Comparison of ENCODE assay signal across 26 cellular contexts in genomic region chr20:37204056-37204455, GRCh38. TPM values are rescaled to one million over a fixed set of nuclear protein-coding genes. Genes with fewer than 3 reads are reported as not detected.
"Had no signal": no experiment of that assay in that cellular context is flagged by ENCODE, and none has a peak within 500 bp of the region (broad histone marks: within the 10 kb centered on the region; RNA-seq: fewer than 3 reads in every experiment).

No MANE protein-coding gene starts in this region.

- H3K27ac ChIP-seq: epithelial cell of prostate, thyroid gland had no signal

- H3K27ac Mint-ChIP-seq: activated CD4-positive, alpha-beta memory T cell treated with anti-CD3 and anti-CD28 coated beads, Interleukin-2, amount 10 ng/mL, durations not matched to agents 7 days and 5 days; activated CD8-positive, alpha-beta memory T cell treated with anti-CD3 and anti-CD28 coated beads, Interleukin-2, amount 10 ng/mL, durations not matched to agents 7 days and 5 days; activated naive CD4-positive, alpha-beta T cell treated with anti-CD3 and anti-CD28 coated beads, Interleukin-2, amount 50 U/mL, for 24 hours; activated T-cell treated with anti-CD3 and anti-CD28 coated beads, Interleukin-2, amount 50 U/mL, for 24 hours; dendritic cell treated with granulocyte-macrophage colony-stimulating factor and Interleukin-4, amounts not matched to agents 40 ng/mL and 50 ng/mL, for 4 days; natural killer cell; stimulated activated memory B cell treated with anti-CD40 and anti-IgM and Interleukin-4, amounts not matched to agents 10 μg/mL and 1 μg/mL and 100 μg/mL, for 72 hours had no signal

- ATAC-seq: activated CD8-positive, alpha-beta memory T cell treated with anti-CD3 and anti-CD28 coated beads, Interleukin-2, amount 10 ng/mL, durations not matched to agents 7 days and 5 days; left colon; natural killer cell; sciatic nerve; stimulated activated memory B cell treated with anti-CD40 and anti-IgM and Interleukin-4, amounts not matched to agents 10 μg/mL and 1 μg/mL and 100 μg/mL, for 72 hours had no signal

- H3K4me1 Mint-ChIP-seq: activated CD4-positive, alpha-beta memory T cell treated with anti-CD3 and anti-CD28 coated beads, Interleukin-2, amount 10 ng/mL, durations not matched to agents 7 days and 5 days; natural killer cell; stimulated activated memory B cell treated with anti-CD40 and anti-IgM and Interleukin-4, amounts not matched to agents 10 μg/mL and 1 μg/mL and 100 μg/mL, for 72 hours had no signal

- DNase-seq: activated CD4-positive, alpha-beta memory T cell treated with anti-CD3 and anti-CD28 coated beads, Interleukin-2, amount 10 ng/mL, durations not matched to agents 7 days and 5 days; activated CD4-positive, alpha-beta T cell treated with anti-CD3 and anti-CD28 coated beads for 48 hours; activated CD4-positive, CD25-positive, alpha-beta regulatory T cell; activated CD8-positive, alpha-beta memory T cell treated with anti-CD3 and anti-CD28 coated beads, Interleukin-2, amount 10 ng/mL, durations not matched to agents 7 days and 5 days; activated effector memory CD4-positive, alpha-beta T cell treated with anti-CD3 and anti-CD28 coated beads, Interleukin-2, amount 50 U/mL, for 16 hours; activated T-cell treated with anti-CD3 and anti-CD28 coated beads, Interleukin-2, amount 50 U/mL, for 24 hours; effector memory CD4-positive, alpha-beta T cell; foreskin melanocyte; islet precursor cell; left colon; natural killer cell; stimulated activated CD4-positive, alpha-beta T cell treated with anti-CD3 and anti-CD28 coated beads, Interleukin-4, amount 100 ng/mL, for 24 hours; T-helper 9 cell; thyroid gland had no signal

- H3K9me3 ChIP-seq: thyroid gland had no signal

- H3K4me3 Mint-ChIP-seq: activated CD4-positive, alpha-beta memory T cell treated with anti-CD3 and anti-CD28 coated beads, Interleukin-2, amount 10 ng/mL, durations not matched to agents 7 days and 5 days; activated CD8-positive, alpha-beta memory T cell treated with anti-CD3 and anti-CD28 coated beads, Interleukin-2, amount 10 ng/mL, durations not matched to agents 7 days and 5 days; activated naive CD4-positive, alpha-beta T cell treated with anti-CD3 and anti-CD28 coated beads, Interleukin-2, amount 50 U/mL, for 24 hours; activated T-cell treated with anti-CD3 and anti-CD28 coated beads, Interleukin-2, amount 50 U/mL, for 24 hours; dendritic cell treated with granulocyte-macrophage colony-stimulating factor and Interleukin-4, amounts not matched to agents 40 ng/mL and 50 ng/mL, for 4 days; natural killer cell; stimulated activated memory B cell treated with anti-CD40 and anti-IgM and Interleukin-4, amounts not matched to agents 10 μg/mL and 1 μg/mL and 100 μg/mL, for 72 hours had no signal

- H3K27me3 Mint-ChIP-seq: activated CD4-positive, alpha-beta memory T cell treated with anti-CD3 and anti-CD28 coated beads, Interleukin-2, amount 10 ng/mL, durations not matched to agents 7 days and 5 days; activated CD8-positive, alpha-beta memory T cell treated with anti-CD3 and anti-CD28 coated beads, Interleukin-2, amount 10 ng/mL, durations not matched to agents 7 days and 5 days; activated naive CD4-positive, alpha-beta T cell treated with anti-CD3 and anti-CD28 coated beads, Interleukin-2, amount 50 U/mL, for 24 hours; activated T-cell treated with anti-CD3 and anti-CD28 coated beads, Interleukin-2, amount 50 U/mL, for 24 hours; dendritic cell treated with granulocyte-macrophage colony-stimulating factor and Interleukin-4, amounts not matched to agents 40 ng/mL and 50 ng/mL, for 4 days; stimulated activated memory B cell treated with anti-CD40 and anti-IgM and Interleukin-4, amounts not matched to agents 10 μg/mL and 1 μg/mL and 100 μg/mL, for 72 hours had no signal

- H3K27me3 ChIP-seq: thyroid gland had no signal

- H3K9me3 Mint-ChIP-seq: activated CD4-positive, alpha-beta memory T cell treated with anti-CD3 and anti-CD28 coated beads, Interleukin-2, amount 10 ng/mL, durations not matched to agents 7 days and 5 days; activated naive CD4-positive, alpha-beta T cell treated with anti-CD3 and anti-CD28 coated beads, Interleukin-2, amount 50 U/mL, for 24 hours; activated T-cell treated with anti-CD3 and anti-CD28 coated beads, Interleukin-2, amount 50 U/mL, for 24 hours; dendritic cell treated with granulocyte-macrophage colony-stimulating factor and Interleukin-4, amounts not matched to agents 40 ng/mL and 50 ng/mL, for 4 days; natural killer cell; stimulated activated memory B cell treated with anti-CD40 and anti-IgM and Interleukin-4, amounts not matched to agents 10 μg/mL and 1 μg/mL and 100 μg/mL, for 72 hours had no signal

RNA-seq across cellular contexts. Expression of gene GHRH, which starts 57.6 kb away (rescaled TPM):
- total RNA-seq: activated CD4-positive, alpha-beta memory T cell treated with anti-CD3 and anti-CD28 coated beads, Interleukin-2, amount 10 ng/mL, durations not matched to agents 7 days and 5 days; activated CD8-positive, alpha-beta memory T cell treated with anti-CD3 and anti-CD28 coated beads, Interleukin-2, amount 10 ng/mL, durations not matched to agents 7 days and 5 days; astrocyte; bronchial epithelial cell; cerebellum; left colon; lung; natural killer cell; sciatic nerve; subcutaneous adipose tissue; thyroid gland; urinary bladder had no signal
- polyA plus RNA-seq: adipose tissue, lung, urinary bladder had no signal
